16 cellular contexts compared by ENCODE assay signal in the genomic region with DNA sequence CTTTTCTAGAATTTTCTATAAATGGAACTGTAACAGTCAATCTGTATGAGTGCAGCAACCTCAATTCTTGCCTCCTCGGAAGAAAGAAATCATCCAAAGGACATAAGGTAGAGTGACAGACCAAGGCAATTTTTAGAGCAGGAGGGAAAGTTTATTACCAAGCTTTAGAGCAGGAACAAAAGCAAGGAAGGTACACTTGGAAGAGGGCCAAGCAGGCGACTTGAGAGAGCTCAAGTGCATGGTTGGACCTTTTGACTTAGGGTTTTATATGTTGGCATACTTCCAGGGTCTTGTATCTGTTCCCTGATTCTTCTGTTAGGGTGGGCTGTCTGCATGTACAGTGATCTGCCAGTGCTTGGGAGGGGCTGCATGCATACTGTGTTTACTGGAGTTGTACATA. TPM values are rescaled to one million over a fixed set of nuclear protein-coding genes. Genes with fewer than 3 reads are reported as not detected.
"Had no signal": no experiment of that assay in that cellular context is flagged by ENCODE, and none has a peak within 500 bp of the region (broad histone marks: within the 10 kb centered on the region; RNA-seq: fewer than 3 reads in every experiment).

No MANE protein-coding gene starts in this region.

- H3K27me3 ChIP-seq: esophagus squamous epithelium, stomach, uterus had no signal

- H3K9me3 ChIP-seq: esophagus squamous epithelium, stomach, thoracic aorta, uterus had no signal

- H3K27ac ChIP-seq: esophagus squamous epithelium, skin epidermis, stomach, thoracic aorta, uterus had no signal

- ATAC-seq: activated CD8-positive, alpha-beta T cell treated with anti-CD3 and anti-CD28 coated beads, Interleukin-2, amount 10 ng/mL, durations not matched to agents 7 days and 5 days had no signal

- H3K4me3 ChIP-seq: esophagus squamous epithelium, lung, skin epidermis, stomach, thoracic aorta, uterus had no signal

- H3K4me1 ChIP-seq: stomach, uterus had no signal

- DNase-seq: activated CD4-positive, alpha-beta T cell treated with anti-CD3 and anti-CD28 coated beads for 4 hours; activated CD8-positive, alpha-beta T cell treated with anti-CD3 and anti-CD28 coated beads, Interleukin-2, amount 10 ng/mL, durations not matched to agents 7 days and 5 days; activated naive CD4-positive, alpha-beta T cell; esophagus squamous epithelium; foreskin fibroblast; immature natural killer cell; midbrain; naive B cell; posterior cingulate gyrus; stomach; uterus had no signal

- H3K36me3 ChIP-seq: esophagus squamous epithelium, stomach, thoracic aorta, uterus had no signal

RNA-seq across cellular contexts. Expression of a gene that starts 50.3 kb away (rescaled TPM):
- total RNA-seq: activated CD8-positive, alpha-beta T cell treated with anti-CD3 and anti-CD28 coated beads, Interleukin-2, amount 10 ng/mL, durations not matched to agents 7 days and 5 days; activated T-helper 1 cell treated with anti-CD3 and anti-CD28 coated beads, Interleukin-12 subunit alpha, Interleukin-12 subunit beta, Interleukin-2, Interleukin-4 antibody, amounts not matched to agents 30 ng/mL and 10 ng/mL and 1 ng/mL, durations not matched to agents 14 hours and 24 hours and 36 hours; astrocyte; thoracic aorta had no signal
